1 cellular context compared by ENCODE assay signal in genomic region chr19:46860125-46860845, GRCh38.
TF ChIP-seq lines count a peak whose summit lies in the region.

No MANE protein-coding gene starts in this region.

TF ChIP-seq in HepG2, 621 proteins besides CTCF, POLR2A, EP300 and RAD21 (continued from another document and continues in another):
- TF ChIP-seq, protein P1, sequence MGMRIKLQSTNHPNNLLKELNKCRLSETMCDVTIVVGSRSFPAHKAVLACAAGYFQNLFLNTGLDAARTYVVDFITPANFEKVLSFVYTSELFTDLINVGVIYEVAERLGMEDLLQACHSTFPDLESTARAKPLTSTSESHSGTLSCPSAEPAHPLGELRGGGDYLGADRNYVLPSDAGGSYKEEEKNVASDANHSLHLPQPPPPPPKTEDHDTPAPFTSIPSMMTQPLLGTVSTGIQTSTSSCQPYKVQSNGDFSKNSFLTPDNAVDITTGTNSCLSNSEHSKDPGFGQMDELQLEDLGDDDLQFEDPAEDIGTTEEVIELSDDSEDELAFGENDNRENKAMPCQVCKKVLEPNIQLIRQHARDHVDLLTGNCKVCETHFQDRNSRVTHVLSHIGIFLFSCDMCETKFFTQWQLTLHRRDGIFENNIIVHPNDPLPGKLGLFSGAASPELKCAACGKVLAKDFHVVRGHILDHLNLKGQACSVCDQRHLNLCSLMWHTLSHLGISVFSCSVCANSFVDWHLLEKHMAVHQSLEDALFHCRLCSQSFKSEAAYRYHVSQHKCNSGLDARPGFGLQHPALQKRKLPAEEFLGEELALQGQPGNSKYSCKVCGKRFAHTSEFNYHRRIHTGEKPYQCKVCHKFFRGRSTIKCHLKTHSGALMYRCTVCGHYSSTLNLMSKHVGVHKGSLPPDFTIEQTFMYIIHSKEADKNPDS (CRISPR knock-in tag; IDR thresholded peaks at IDR 0.05): no peak
- TF ChIP-seq U2AF1 (optimal IDR thresholded peaks at IDR 0.05; ENCODE audit: low read depth, low read length): peak; percentile 5
- 0 out of 2 replicates have a peak, but pooled peaks have one; percentile 26 for TF ChIP-seq HNF4G (IDR thresholded peaks at IDR 0.05; ENCODE audit: borderline replicate concordance, low read depth, low read length)
- no peak for TF ChIP-seq HNF4G (CRISPR knock-in tag; IDR thresholded peaks at IDR 0.05; ENCODE audit: borderline replicate concordance, low read depth)
- peak; percentile 74; the same call in 1 of the 2 replicates for TF ChIP-seq CERS6 (CRISPR knock-in tag; IDR thresholded peaks at IDR 0.05)
- TF ChIP-seq ZNF12 (CRISPR knock-in tag; IDR thresholded peaks at IDR 0.05): 0 out of 2 replicates have a peak, but pooled peaks have one; percentile 40
- 0 out of 2 replicates have a peak, but pooled peaks have one; percentile 73 for TF ChIP-seq ZNF747 (CRISPR knock-in tag; IDR thresholded peaks at IDR 0.05; ENCODE audit: borderline replicate concordance)
- peak; percentile 92 for TF ChIP-seq MEIS1 (CRISPR knock-in tag; IDR thresholded peaks at IDR 0.05; ENCODE audit: borderline replicate concordance)
- no peak; the same call in 1 of the 2 replicates for TF ChIP-seq ZNF724P (CRISPR knock-in tag; IDR thresholded peaks at IDR 0.05; ENCODE audit: borderline replicate concordance)
- TF ChIP-seq NFRKB (IDR thresholded peaks at IDR 0.05): no peak
- TF ChIP-seq ZBTB7A (CRISPR knock-in tag; IDR thresholded peaks at IDR 0.05): no peak; the same call in 1 of the 2 replicates
- TF ChIP-seq IKZF4 (CRISPR knock-in tag; IDR thresholded peaks at IDR 0.05; ENCODE audit: borderline replicate concordance, low read depth, not compliant biosample characterization): no peak
- no peak for TF ChIP-seq HDAC6 (IDR thresholded peaks at IDR 0.05; ENCODE audit: low read depth, low read length)
- TF ChIP-seq GATAD2A (CRISPR knock-in tag; IDR thresholded peaks at IDR 0.05): no peak
- TF ChIP-seq ZNF616 (CRISPR knock-in tag; IDR thresholded peaks at IDR 0.05; ENCODE audit: low read depth): peak; percentile 73; the same call in 1 of the 2 replicates
- TF ChIP-seq ZNF589 (CRISPR knock-in tag; conservative IDR thresholded peaks at IDR 0.05): peak; percentile 77
- 0 out of 2 replicates have a peak, but pooled peaks have one; percentile 42 for TF ChIP-seq MEIS2 (CRISPR knock-in tag; IDR thresholded peaks at IDR 0.05)
- TF ChIP-seq ZNF674 (CRISPR knock-in tag; IDR thresholded peaks at IDR 0.05; ENCODE audit: low read depth): 0 out of 2 replicates have a peak, but pooled peaks have one; percentile 23
- peak; percentile 41 for TF ChIP-seq ATF2 (CRISPR knock-in tag; IDR thresholded peaks at IDR 0.05)
- peak; percentile 90 for TF ChIP-seq KDM5B (CRISPR knock-in tag; IDR thresholded peaks at IDR 0.05; ENCODE audit: borderline replicate concordance)
- TF ChIP-seq E2F2 (CRISPR knock-in tag; IDR thresholded peaks at IDR 0.05; ENCODE audit: borderline replicate concordance): 0 out of 2 replicates have a peak, but pooled peaks have one; percentile 65
- peak; percentile 91 for TF ChIP-seq SRSF4 (IDR thresholded peaks at IDR 0.05; ENCODE audit: low read depth, low read length, poor library complexity, severe bottlenecking)
- TF ChIP-seq ZNF441 (CRISPR knock-in tag; IDR thresholded peaks at IDR 0.05; ENCODE audit: borderline replicate concordance): peak; percentile 81; the same call in 1 of the 2 replicates
- peak; percentile 63; the same call in 1 of the 2 replicates for TF ChIP-seq ESRRA (CRISPR knock-in tag; IDR thresholded peaks at IDR 0.05; ENCODE audit: low read depth)
- TF ChIP-seq, protein P2, sequence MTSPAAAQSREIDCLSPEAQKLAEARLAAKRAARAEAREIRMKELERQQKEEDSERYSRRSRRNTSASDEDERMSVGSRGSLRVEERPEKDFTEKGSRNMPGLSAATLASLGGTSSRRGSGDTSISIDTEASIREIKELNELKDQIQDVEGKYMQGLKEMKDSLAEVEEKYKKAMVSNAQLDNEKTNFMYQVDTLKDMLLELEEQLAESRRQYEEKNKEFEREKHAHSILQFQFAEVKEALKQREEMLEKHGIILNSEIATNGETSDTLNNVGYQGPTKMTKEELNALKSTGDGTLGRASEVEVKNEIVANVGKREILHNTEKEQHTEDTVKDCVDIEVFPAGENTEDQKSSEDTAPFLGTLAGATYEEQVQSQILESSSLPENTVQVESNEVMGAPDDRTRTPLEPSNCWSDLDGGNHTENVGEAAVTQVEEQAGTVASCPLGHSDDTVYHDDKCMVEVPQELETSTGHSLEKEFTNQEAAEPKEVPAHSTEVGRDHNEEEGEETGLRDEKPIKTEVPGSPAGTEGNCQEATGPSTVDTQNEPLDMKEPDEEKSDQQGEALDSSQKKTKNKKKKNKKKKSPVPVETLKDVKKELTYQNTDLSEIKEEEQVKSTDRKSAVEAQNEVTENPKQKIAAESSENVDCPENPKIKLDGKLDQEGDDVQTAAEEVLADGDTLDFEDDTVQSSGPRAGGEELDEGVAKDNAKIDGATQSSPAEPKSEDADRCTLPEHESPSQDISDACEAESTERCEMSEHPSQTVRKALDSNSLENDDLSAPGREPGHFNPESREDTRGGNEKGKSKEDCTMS (CRISPR knock-in tag; conservative IDR thresholded peaks at IDR 0.05): no peak
- TF ChIP-seq, protein P3, sequence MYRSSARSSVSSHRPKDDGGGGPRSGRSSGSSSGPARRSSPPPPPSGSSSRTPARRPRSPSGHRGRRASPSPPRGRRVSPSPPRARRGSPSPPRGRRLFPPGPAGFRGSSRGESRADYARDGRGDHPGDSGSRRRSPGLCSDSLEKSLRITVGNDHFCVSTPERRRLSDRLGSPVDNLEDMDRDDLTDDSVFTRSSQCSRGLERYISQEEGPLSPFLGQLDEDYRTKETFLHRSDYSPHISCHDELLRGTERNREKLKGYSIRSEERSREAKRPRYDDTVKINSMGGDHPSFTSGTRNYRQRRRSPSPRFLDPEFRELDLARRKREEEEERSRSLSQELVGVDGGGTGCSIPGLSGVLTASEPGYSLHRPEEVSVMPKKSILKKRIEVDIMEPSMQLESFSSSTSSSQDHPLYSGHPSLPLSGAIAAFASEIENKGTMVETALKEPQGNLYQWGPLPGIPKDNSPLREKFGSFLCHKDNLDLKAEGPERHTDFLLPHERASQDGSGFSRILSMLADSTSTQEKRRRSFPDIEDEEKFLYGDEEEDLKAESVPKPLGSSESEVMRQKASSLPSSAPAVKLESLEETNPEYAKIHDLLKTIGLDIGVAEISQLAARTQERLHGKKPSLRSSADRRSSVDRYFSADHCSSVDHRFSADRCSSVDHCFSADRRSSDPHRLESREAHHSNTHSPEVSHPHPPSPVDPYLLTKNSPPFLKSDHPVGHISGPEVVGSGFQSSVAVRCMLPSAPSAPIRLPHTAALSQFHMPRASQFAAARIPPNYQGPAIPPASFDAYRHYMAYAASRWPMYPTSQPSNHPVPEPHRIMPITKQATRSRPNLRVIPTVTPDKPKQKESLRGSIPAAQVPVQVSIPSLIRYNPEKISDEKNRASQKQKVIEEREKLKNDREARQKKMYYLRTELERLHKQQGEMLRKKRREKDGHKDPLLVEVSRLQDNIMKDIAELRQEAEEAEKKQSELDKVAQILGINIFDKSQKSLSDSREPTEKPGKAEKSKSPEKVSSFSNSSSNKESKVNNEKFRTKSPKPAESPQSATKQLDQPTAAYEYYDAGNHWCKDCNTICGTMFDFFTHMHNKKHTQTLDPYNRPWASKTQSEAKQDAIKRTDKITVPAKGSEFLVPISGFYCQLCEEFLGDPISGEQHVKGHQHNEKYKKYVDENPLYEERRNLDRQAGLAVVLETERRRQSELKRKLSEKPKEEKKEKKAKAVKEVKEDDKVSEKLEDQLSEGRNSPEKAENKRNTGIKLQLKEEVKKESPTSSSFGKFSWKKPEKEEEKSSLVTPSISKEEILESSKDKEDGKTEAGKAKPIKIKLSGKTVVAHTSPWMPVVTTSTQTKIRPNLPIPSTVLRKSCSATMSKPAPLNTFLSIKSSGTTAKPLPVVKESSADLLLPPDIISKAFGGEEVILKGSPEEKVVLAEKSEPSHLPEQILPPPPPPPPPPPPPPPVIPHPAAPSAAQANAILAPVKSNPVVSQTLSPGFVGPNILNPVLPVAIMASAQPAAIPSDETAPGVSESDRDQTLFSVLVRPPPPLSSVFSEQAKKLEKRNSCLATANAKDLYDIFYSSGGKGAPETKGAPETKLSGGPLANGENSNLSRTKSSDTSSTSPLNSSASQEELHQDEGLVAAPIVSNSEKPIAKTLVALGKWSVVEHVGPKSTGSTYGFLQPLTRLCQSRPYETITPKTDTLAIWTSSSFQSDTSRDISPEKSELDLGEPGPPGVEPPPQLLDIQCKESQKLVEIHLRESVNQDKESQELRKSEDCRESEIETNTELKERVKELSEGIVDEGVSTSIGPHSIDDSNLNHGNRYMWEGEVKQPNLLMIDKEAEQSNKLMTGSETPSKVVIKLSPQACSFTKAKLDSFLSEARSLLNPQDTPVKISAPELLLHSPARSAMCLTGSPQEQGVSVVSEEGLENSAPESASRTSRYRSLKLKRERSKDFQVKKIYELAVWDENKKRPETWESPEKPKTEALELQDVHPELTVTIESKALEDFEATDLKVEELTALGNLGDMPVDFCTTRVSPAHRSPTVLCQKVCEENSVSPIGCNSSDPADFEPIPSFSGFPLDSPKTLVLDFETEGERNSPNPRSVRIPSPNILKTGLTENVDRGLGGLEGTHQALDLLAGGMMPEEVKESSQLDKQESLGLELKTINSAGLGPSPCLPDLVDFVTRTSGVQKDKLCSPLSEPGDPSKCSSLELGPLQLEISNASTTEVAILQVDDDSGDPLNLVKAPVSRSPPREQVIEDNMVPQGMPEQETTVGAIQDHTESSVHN (CRISPR knock-in tag; IDR thresholded peaks at IDR 0.05): peak; percentile 96; the same call in 1 of the 2 replicates
